ENCODE assay signal across 3 cellular contexts in genomic region chr16:77207029-77207428, GRCh38.
TF ChIP-seq lines count a peak whose summit lies in the region.

No MANE protein-coding gene starts in this region.

TF ChIP-seq in GM23338, 12 proteins besides CTCF, POLR2A, EP300 and RAD21 (continues in another document):
- TF ChIP-seq ZNF462 (CRISPR knock-in tag; IDR thresholded peaks at IDR 0.05): no peak
- no peak for TF ChIP-seq EZH2phosphoT487 (IDR thresholded peaks at IDR 0.05; ENCODE audit: unreplicated experiment)
- TF ChIP-seq ZNF331 (CRISPR knock-in tag; IDR thresholded peaks at IDR 0.05; ENCODE audit: low read depth): no peak

TF ChIP-seq in Ishikawa, 13 proteins besides CTCF, POLR2A, EP300 and RAD21 (continued from another document):
- TF ChIP-seq REST (IDR thresholded peaks at IDR 0.05; ENCODE audit: low read depth) (peak; percentile 78), FOXM1 (IDR thresholded peaks at IDR 0.05; ENCODE audit: borderline replicate concordance, low read depth) (no peak)
TF ChIP-seq in Ishikawa: peak in this region for 1.

TF ChIP-seq in H1, 55 proteins besides CTCF, POLR2A, EP300 and RAD21 (continued from another document):
- TF ChIP-seq SIN3A (conservative IDR thresholded peaks at IDR 0.05 in 1 of 2, IDR thresholded peaks at IDR 0.05 in 1 of 2; ENCODE audit: low read depth in 1 of 2, low read length in 2 of 2): peak in 1 of 2 experiments; percentile 36; a peak in 1 of 4 replicates
